ENCODE assay signal across 1 cellular context in genomic region chr4:87390055-87390454, GRCh38.
TF ChIP-seq lines count a peak whose summit lies in the region.

No MANE protein-coding gene starts in this region.

TF ChIP-seq in H1, 55 proteins besides CTCF, POLR2A, EP300 and RAD21:
- 0 out of 2 replicates have a peak, but pooled peaks have one; percentile 10 for TF ChIP-seq YY1 (IDR thresholded peaks at IDR 0.05; ENCODE audit: low read depth, low read length)
